In the genomic region with DNA sequence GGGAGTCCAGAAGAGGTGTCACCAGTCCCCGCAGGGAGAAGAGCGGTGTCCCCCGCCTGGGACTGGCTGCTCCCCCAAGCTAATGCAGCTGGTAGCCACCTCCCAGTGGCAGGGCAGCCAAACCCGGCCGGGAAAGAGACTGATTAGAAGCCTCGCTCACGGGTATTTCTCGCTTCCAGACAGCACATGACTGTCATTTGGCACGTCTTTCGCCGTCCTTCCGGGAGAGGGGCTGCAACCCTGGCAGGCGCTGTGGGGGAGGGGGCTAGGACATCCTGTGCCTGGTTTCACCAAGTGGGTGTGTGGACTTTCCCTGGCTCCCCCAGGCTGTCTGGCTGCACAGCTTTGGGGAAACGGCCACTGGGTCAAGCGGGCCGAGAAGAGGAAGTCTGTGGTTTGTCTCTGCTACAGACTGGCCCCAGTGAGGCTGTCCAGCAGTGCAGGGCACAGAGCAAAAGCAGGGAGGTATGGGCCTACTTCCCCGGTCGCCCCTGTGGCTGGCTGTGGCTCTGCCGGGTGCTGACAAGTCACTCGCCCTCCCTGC, we compare ENCODE assay signal across 8 cellular contexts. TPM values are rescaled to one million over a fixed set of nuclear protein-coding genes. Genes with fewer than 3 reads are reported as not detected.
DNase-seq lines count a peak whose midpoint lies in the region; ATAC-seq and TF ChIP-seq lines count a peak whose summit lies in the region.

No MANE protein-coding gene starts in this region.

- peak overlapping the region; percentile 84 for H3K27ac Mint-ChIP-seq in central memory CD8-positive, alpha-beta T cell (ENCODE audit: low read depth)

- ATAC-seq in SK-N-SH treated with all-trans-retinoic acid at 6 μM for 48 hours = no peak
- no peak for ATAC-seq in central memory CD8-positive, alpha-beta T cell (replicated peaks; ENCODE audit: extremely low read depth, poor library complexity, severe bottlenecking)

- no peaks in the 10 kb centered on the region for H3F3A ChIP-seq in SK-N-SH (replicated peaks; ENCODE audit: insufficient read depth)

- H3K79me2 ChIP-seq in SK-N-SH (ENCODE audit: insufficient read depth) = peaks cover 80% of the 10 kb centered on the region

- no peaks in the 10 kb centered on the region for H3K9me3 ChIP-seq in SK-N-SH
- no peaks in the 10 kb centered on the region for H3K9me3 ChIP-seq in thyroid gland

- H3K9me3 Mint-ChIP-seq in central memory CD8-positive, alpha-beta T cell = no peaks in the 10 kb centered on the region

- CTCF ChIA-PET in SK-N-SH (lab: Yijun Ruan, JAX) = interaction anchor here (3.9 kb wide), 1 partner anchor 39 kb away, joined by 18 read pairs; no protein-coding TSS in a partner anchor

- no peaks in the 10 kb centered on the region for H3K27me3 ChIP-seq in SK-N-SH (ENCODE audit: insufficient read depth)
- H3K27me3 ChIP-seq in thyroid gland = no peaks in the 10 kb centered on the region

- 84% methylated on average over 9 of the region's 20 CpGs for WGBS in SK-N-SH (ENCODE audit: low lambda C conversion rate)
- WGBS in thyroid gland, 2 donors = 48 to 76% methylated on average over 17 to 20 of the region's 20 CpGs

- TF ChIP-seq CTCF in SK-N-SH (IDR thresholded peaks at IDR 0.05) (no peak), thyroid gland (IDR thresholded peaks at IDR 0.05) (no peak)

- H2AFZ ChIP-seq in SK-N-SH (ENCODE audit: low read depth) = no peak overlapping the region

- DNase-seq in SK-N-SH (no peak), lung microvascular endothelial cell (ENCODE audit: low read depth in 2 of 2) (peak; percentile 86 to 94), thyroid gland (peak; percentile 43 to 49), NCI-H2171 (lab: John Stamatoyannopoulos, UW) (no peak), NCI-H1694 treated with DMSO at 0.1 percent for 48 hours (lab: John Stamatoyannopoulos, UW) (no peak), NCI-H226 (no peak)
- no peak for DNase-seq in central memory CD8-positive, alpha-beta T cell (ENCODE audit: low spot score in 2 of 2)

- TF ChIP-seq EP300 in SK-N-SH (IDR thresholded peaks at IDR 0.05; ENCODE audit: borderline replicate concordance in 1 of 2, low read depth in 1 of 2, low read length in 1 of 2) = no peak

- peaks cover 75% of the 10 kb centered on the region for H4K20me1 ChIP-seq in SK-N-SH (ENCODE audit: insufficient read depth)

- H3K4me1 ChIP-seq in SK-N-SH (ENCODE audit: control insufficient read depth in 1 of 2, insufficient read depth in 2 of 2, low read depth in 1 of 2, low read length in 1 of 2) = peaks cover 0 to 20% of the 10 kb centered on the region in 2 experiments; a peak in 2 of 4 replicates
- H3K4me1 ChIP-seq in thyroid gland = peaks cover 55 to 68% of the 10 kb centered on the region in 2 donors

- intact Hi-C loops in thyroid gland (cut with DNase I) = no loop called here

- TF ChIP-seq RAD21 in SK-N-SH (IDR thresholded peaks at IDR 0.05; ENCODE audit: low read length) = no peak

- no peaks in the 10 kb centered on the region for H3K9me2 ChIP-seq in SK-N-SH

- H3K36me3 ChIP-seq in SK-N-SH (replicated peaks in 1 of 2; ENCODE audit: control insufficient read depth in 1 of 2, insufficient read depth in 2 of 2, low read length in 1 of 2) (peaks cover 0 to 10% of the 10 kb centered on the region in 2 experiments), thyroid gland (no peaks in the 10 kb centered on the region)

- H3K9ac ChIP-seq in SK-N-SH = no peak overlapping the region

- H3K4me3 ChIP-seq in SK-N-SH (ENCODE audit: low read depth in 2 of 2, low read length in 1 of 2) (no peak overlapping the region; a peak in 1 of 4 replicates), thyroid gland (replicated peaks in 1 of 3) (no peak overlapping the region)

- H3K36me3 Mint-ChIP-seq in central memory CD8-positive, alpha-beta T cell (ENCODE audit: insufficient read depth) = peaks cover 46% of the 10 kb centered on the region

- POLR2A ChIA-PET in SK-N-SH (lab: Yijun Ruan, JAX) = no interaction called here

- H3K27ac ChIP-seq in SK-N-SH (ENCODE audit: low read depth in 2 of 2, low read length in 1 of 2) (no peak overlapping the region), thyroid gland (peak overlapping the region; percentile 58 to 97 (median 90))

- H3K4me2 ChIP-seq in SK-N-SH = peak overlapping the region; percentile 28; the same call in 1 of the 2 replicates

- H3K4me3 Mint-ChIP-seq in central memory CD8-positive, alpha-beta T cell = peak overlapping the region; percentile 87

- peaks cover 69% of the 10 kb centered on the region for H3K4me1 Mint-ChIP-seq in central memory CD8-positive, alpha-beta T cell

- H3K27me3 Mint-ChIP-seq in central memory CD8-positive, alpha-beta T cell = no peaks in the 10 kb centered on the region

- TF ChIP-seq POLR2A in thyroid gland (IDR thresholded peaks at IDR 0.05) = no peak

TF ChIP-seq in SK-N-SH, 30 proteins besides CTCF, POLR2A, EP300 and RAD21:
- TF ChIP-seq JUND (IDR thresholded peaks at IDR 0.05) (no peak), TCF12 (IDR thresholded peaks at IDR 0.05) (no peak), NRF1 (IDR thresholded peaks at IDR 0.05; ENCODE audit: low read depth, low read length) (no peak), MEF2A (IDR thresholded peaks at IDR 0.05; ENCODE audit: borderline replicate concordance, low read depth) (no peak), IRF3 (IDR thresholded peaks at IDR 0.05; ENCODE audit: low read depth, low read length) (no peak), SMC3 (IDR thresholded peaks at IDR 0.05; ENCODE audit: low read depth, low read length) (no peak), FOXJ3 (CRISPR knock-in tag; IDR thresholded peaks at IDR 0.05) (no peak), EZH2phosphoT487 (IDR thresholded peaks at IDR 0.05; ENCODE audit: borderline replicate concordance, low read depth) (no peak), GABPA (IDR thresholded peaks at IDR 0.05; ENCODE audit: low read depth) (no peak), NFIC (IDR thresholded peaks at IDR 0.05; ENCODE audit: borderline replicate concordance) (no peak)
- TF ChIP-seq, protein P1, sequence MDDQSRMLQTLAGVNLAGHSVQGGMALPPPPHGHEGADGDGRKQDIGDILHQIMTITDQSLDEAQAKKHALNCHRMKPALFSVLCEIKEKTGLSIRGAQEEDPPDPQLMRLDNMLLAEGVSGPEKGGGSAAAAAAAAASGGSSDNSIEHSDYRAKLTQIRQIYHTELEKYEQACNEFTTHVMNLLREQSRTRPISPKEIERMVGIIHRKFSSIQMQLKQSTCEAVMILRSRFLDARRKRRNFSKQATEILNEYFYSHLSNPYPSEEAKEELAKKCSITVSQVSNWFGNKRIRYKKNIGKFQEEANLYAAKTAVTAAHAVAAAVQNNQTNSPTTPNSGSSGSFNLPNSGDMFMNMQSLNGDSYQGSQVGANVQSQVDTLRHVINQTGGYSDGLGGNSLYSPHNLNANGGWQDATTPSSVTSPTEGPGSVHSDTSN (IDR thresholded peaks at IDR 0.05) = no peak

TF ChIP-seq in SK-N-SH treated with all-trans-retinoic acid at 6 μM for 48 hours, 23 proteins besides CTCF, POLR2A, EP300 and RAD21 (continues in another document):
- no peak for TF ChIP-seq SNAI2 (CRISPR knock-in tag; IDR thresholded peaks at IDR 0.05)
- no peak for TF ChIP-seq ZNF8 (CRISPR knock-in tag; IDR thresholded peaks at IDR 0.05)
- no peak for TF ChIP-seq TOX (CRISPR knock-in tag; IDR thresholded peaks at IDR 0.05; ENCODE audit: borderline replicate concordance)
- no peak for TF ChIP-seq BACH2 (CRISPR knock-in tag; IDR thresholded peaks at IDR 0.05; ENCODE audit: borderline replicate concordance)
- TF ChIP-seq, protein P2, sequence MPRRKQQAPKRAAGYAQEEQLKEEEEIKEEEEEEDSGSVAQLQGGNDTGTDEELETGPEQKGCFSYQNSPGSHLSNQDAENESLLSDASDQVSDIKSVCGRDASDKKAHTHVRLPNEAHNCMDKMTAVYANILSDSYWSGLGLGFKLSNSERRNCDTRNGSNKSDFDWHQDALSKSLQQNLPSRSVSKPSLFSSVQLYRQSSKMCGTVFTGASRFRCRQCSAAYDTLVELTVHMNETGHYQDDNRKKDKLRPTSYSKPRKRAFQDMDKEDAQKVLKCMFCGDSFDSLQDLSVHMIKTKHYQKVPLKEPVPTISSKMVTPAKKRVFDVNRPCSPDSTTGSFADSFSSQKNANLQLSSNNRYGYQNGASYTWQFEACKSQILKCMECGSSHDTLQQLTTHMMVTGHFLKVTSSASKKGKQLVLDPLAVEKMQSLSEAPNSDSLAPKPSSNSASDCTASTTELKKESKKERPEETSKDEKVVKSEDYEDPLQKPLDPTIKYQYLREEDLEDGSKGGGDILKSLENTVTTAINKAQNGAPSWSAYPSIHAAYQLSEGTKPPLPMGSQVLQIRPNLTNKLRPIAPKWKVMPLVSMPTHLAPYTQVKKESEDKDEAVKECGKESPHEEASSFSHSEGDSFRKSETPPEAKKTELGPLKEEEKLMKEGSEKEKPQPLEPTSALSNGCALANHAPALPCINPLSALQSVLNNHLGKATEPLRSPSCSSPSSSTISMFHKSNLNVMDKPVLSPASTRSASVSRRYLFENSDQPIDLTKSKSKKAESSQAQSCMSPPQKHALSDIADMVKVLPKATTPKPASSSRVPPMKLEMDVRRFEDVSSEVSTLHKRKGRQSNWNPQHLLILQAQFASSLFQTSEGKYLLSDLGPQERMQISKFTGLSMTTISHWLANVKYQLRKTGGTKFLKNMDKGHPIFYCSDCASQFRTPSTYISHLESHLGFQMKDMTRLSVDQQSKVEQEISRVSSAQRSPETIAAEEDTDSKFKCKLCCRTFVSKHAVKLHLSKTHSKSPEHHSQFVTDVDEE (CRISPR knock-in tag; IDR thresholded peaks at IDR 0.05) = no peak
- TF ChIP-seq, protein P3, sequence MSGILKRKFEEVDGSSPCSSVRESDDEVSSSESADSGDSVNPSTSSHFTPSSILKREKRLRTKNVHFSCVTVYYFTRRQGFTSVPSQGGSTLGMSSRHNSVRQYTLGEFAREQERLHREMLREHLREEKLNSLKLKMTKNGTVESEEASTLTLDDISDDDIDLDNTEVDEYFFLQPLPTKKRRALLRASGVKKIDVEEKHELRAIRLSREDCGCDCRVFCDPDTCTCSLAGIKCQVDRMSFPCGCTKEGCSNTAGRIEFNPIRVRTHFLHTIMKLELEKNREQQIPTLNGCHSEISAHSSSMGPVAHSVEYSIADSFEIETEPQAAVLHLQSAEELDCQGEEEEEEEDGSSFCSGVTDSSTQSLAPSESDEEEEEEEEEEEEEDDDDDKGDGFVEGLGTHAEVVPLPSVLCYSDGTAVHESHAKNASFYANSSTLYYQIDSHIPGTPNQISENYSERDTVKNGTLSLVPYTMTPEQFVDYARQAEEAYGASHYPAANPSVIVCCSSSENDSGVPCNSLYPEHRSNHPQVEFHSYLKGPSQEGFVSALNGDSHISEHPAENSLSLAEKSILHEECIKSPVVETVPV (CRISPR knock-in tag; IDR thresholded peaks at IDR 0.05) = no peak
- no peak for TF ChIP-seq ESRRG (CRISPR knock-in tag; IDR thresholded peaks at IDR 0.05)
- TF ChIP-seq RARB (CRISPR knock-in tag; IDR thresholded peaks at IDR 0.05) = no peak

RNA-seq across cellular contexts. Expression of gene CD81, which starts 3.8 kb away (rescaled TPM):
- 373 and 517 TPM in 2 replicates for polyA plus RNA-seq in SK-N-SH (2012; rRNA removed)
- polyA plus RNA-seq in SK-N-SH (2012; cell fraction: cytosol; rRNA removed) = 330 and 548 TPM in 2 replicates
- polyA plus RNA-seq in SK-N-SH (2012; cell fraction: nucleus; rRNA removed) = 422 and 433 TPM in 2 replicates
- total RNA-seq in lung microvascular endothelial cell = 140 and 212 TPM in 2 replicates
- 100 to 1,000 TPM; 264 to 370 (median 298) TPM for total RNA-seq in thyroid gland

RNA-seq across cellular contexts. Expression of gene TSSC4, which starts 19.7 kb away (rescaled TPM):
- polyA plus RNA-seq in SK-N-SH (2012; rRNA removed) = 45.1 and 45.3 TPM in 2 replicates
- polyA plus RNA-seq in SK-N-SH (2012; cell fraction: cytosol; rRNA removed) = 16.4 and 28.2 TPM in 2 replicates
- polyA plus RNA-seq in SK-N-SH (2012; cell fraction: nucleus; rRNA removed) = 77.0 and 98.8 TPM in 2 replicates
- total RNA-seq in lung microvascular endothelial cell (36.8 and 57.3 TPM in 2 replicates), thyroid gland (10 to 100 TPM; 37.5 to 62.3 (median 45.1) TPM)

Comparison
In these comparisons a context has a peak if more than half of its experiments do, and no peak if none do; other contexts are left out.
1. DNase-seq: peak in lung microvascular endothelial cell (2 of 2) and thyroid gland (2 of 2); none in SK-N-SH (single experiment), central memory CD8-positive, alpha-beta T cell (0 of 2), NCI-H2171 (single experiment), NCI-H1694 treated with DMSO at 0.1 percent for 48 hours (single experiment) and NCI-H226 (single experiment).
2. H3K27ac ChIP-seq: peak in thyroid gland (3 of 3); none in SK-N-SH (0 of 2).